Comparison of ENCODE assay signal across 30 cellular contexts in genomic region chr2:236408090-236408489, GRCh38.
"Had no signal": no experiment of that assay in that cellular context is flagged by ENCODE, and none has a peak within 500 bp of the region (broad histone marks: within the 10 kb centered on the region; RNA-seq: fewer than 3 reads in every experiment).

No MANE protein-coding gene starts in this region.

- DNase-seq: activated CD4-positive, alpha-beta memory T cell treated with anti-CD3 and anti-CD28 coated beads, Interleukin-2, amount 10 ng/mL, durations not matched to agents 7 days and 5 days; activated CD4-positive, alpha-beta T cell treated with anti-CD3 and anti-CD28 coated beads for 1 hour; activated CD4-positive, alpha-beta T cell treated with anti-CD3 and anti-CD28 coated beads for 36 hours; activated CD4-positive, alpha-beta T cell treated with anti-CD3 and anti-CD28 coated beads for 48 hours; activated CD4-positive, alpha-beta T cell treated with anti-CD3 and anti-CD28 coated beads, Interleukin-2, amount 10 ng/mL, durations not matched to agents 7 days and 5 days; activated CD4-positive, alpha-beta T cell treated with anti-CD3 and anti-CD28 coated beads, Interleukin-2, amount 50 U/mL, for 48 hours; activated CD4-positive, CD25-positive, alpha-beta regulatory T cell; activated CD8-positive, alpha-beta memory T cell treated with anti-CD3 and anti-CD28 coated beads for 24 hours; activated CD8-positive, alpha-beta memory T cell treated with anti-CD3 and anti-CD28 coated beads, Interleukin-2, amount 10 ng/mL, durations not matched to agents 7 days and 5 days; activated CD8-positive, alpha-beta memory T cell treated with anti-CD3 and anti-CD28 coated beads, Interleukin-2, amount 50 U/mL, for 48 hours; activated CD8-positive, alpha-beta T cell treated with anti-CD3 and anti-CD28 coated beads, Interleukin-2, amount 10 ng/mL, durations not matched to agents 7 days and 5 days; activated effector memory CD4-positive, alpha-beta T cell treated with Interleukin-2 at 50 U/mL for 16 hours; activated gamma-delta T cell; activated naive CD4-positive, alpha-beta T cell treated with anti-CD3 and anti-CD28 coated beads, Interleukin-2, amount 10 ng/mL, durations not matched to agents 7 days and 5 days; activated naive CD4-positive, alpha-beta T cell treated with Interleukin-2 at 50 U/mL for 16 hours; activated naive CD8-positive, alpha-beta T cell treated with anti-CD3 and anti-CD28 coated beads, Interleukin-2, amount 10 ng/mL, durations not matched to agents 7 days and 5 days; activated naive CD8-positive, alpha-beta T cell treated with anti-CD3 and anti-CD28 coated beads, Interleukin-2, amount 50 U/mL, for 24 hours; activated T-cell treated with anti-CD3 and anti-CD28 coated beads, Interleukin-2, amount 50 U/mL, for 24 hours; activated T-cell treated with anti-CD3 and anti-CD28 coated beads, Interleukin-2, amount 50 U/mL, for 48 hours; amygdala; anterior cingulate cortex; central memory CD4-positive, alpha-beta T cell; T-helper 1 cell; T-helper 2 cell; T-helper 9 cell; WERI-Rb-1 had no signal

- FAIRE-seq: TTC549 had no signal

- ATAC-seq: activated CD4-positive, alpha-beta T cell treated with anti-CD3 and anti-CD28 coated beads for 36 hours; activated CD4-positive, CD25-positive, alpha-beta regulatory T cell treated with anti-CD3 and anti-CD28 coated beads, Interleukin-2, amount 50 U/mL, for 24 hours; activated CD8-positive, alpha-beta memory T cell treated with anti-CD3 and anti-CD28 coated beads, Interleukin-2, amount 10 ng/mL, durations not matched to agents 7 days and 5 days; activated CD8-positive, alpha-beta T cell treated with anti-CD3 and anti-CD28 coated beads, Interleukin-2, amount 10 ng/mL, durations not matched to agents 7 days and 5 days; activated naive CD8-positive, alpha-beta T cell treated with anti-CD3 and anti-CD28 coated beads, Interleukin-2, amount 50 U/mL, for 24 hours; WTC11 had no signal

- H3K27me3 ChIP-seq: ascending aorta had no signal

- H3K27ac ChIP-seq: ascending aorta, WERI-Rb-1 had no signal

- H3K4me3 ChIP-seq: ascending aorta had no signal

- H3K4me1 ChIP-seq: ascending aorta had no signal

- H3K36me3 ChIP-seq: ascending aorta, WERI-Rb-1 had no signal
